ENCODE assay signal across 36 cellular contexts in genomic region chr3:80806673-80807072, GRCh38.
"Had no signal": no experiment of that assay in that cellular context is flagged by ENCODE, and none has a peak within 500 bp of the region (broad histone marks: within the 10 kb centered on the region; RNA-seq: fewer than 3 reads in every experiment).

No MANE protein-coding gene starts in this region.

- H3K4me3 ChIP-seq: MG63 had no signal

- H3K27me3 ChIP-seq: MG63 had no signal

- H3K36me3 ChIP-seq: MG63 had no signal

- DNase-seq: Karpas-422, Kasumi-1, MG63, MM.1S, MV-4-11, NCI-H1048, NCI-H1092, NCI-H1092 treated with DMSO at 0.1 percent for 48 hours, NCI-H1105, NCI-H1105 treated with DMSO at 0.1 percent for 48 hours, NCI-H1417, NCI-H1417 treated with DMSO at 0.1 percent for 48 hours, NCI-H1436, NCI-H1436 treated with DMSO at 0.1 percent for 48 hours, NCI-H146, NCI-H1694, NCI-H1694 treated with DMSO at 0.1 percent for 48 hours, NCI-H187, NCI-H187 treated with DMSO at 0.1 percent for 48 hours, NCI-H1930, NCI-H2029, NCI-H2029 treated with DMSO at 0.1 percent for 48 hours, NCI-H2081, NCI-H2081 treated with DMSO at 0.1 percent for 48 hours, NCI-H2107, NCI-H2171, NCI-H2171 treated with DMSO at 0.1 percent for 48 hours, NCI-H2227 treated with DMSO at 0.1 percent for 48 hours, NCI-H226, NCI-H345, NCI-H446, NCI-H446 treated with DMSO at 0.1 percent for 48 hours, NCI-H510A, NCI-H510A treated with DMSO at 0.1 percent for 48 hours, NCI-H524, NCI-H524 treated with DMSO at 0.1 percent for 48 hours had no signal

- H3K9me3 ChIP-seq: MG63 had no signal
